35 cellular contexts compared by ENCODE assay signal in genomic region chr10:98012654-98013053, GRCh38. TPM values are rescaled to one million over a fixed set of nuclear protein-coding genes. Genes with fewer than 3 reads are reported as not detected.
"Had no signal": no experiment of that assay in that cellular context is flagged by ENCODE, and none has a peak within 500 bp of the region (broad histone marks: within the 10 kb centered on the region; RNA-seq: fewer than 3 reads in every experiment).

No MANE protein-coding gene starts in this region.

- H3K27me3 ChIP-seq: ascending aorta, breast epithelium, dorsolateral prefrontal cortex had no signal

- ATAC-seq: activated CD4-positive, alpha-beta T cell treated with anti-CD3 and anti-CD28 coated beads for 36 hours; activated CD8-positive, alpha-beta memory T cell treated with anti-CD3 and anti-CD28 coated beads, Interleukin-2, amount 10 ng/mL, durations not matched to agents 7 days and 5 days; activated CD8-positive, alpha-beta T cell treated with anti-CD3 and anti-CD28 coated beads, Interleukin-2, amount 10 ng/mL, durations not matched to agents 7 days and 5 days; gastroesophageal sphincter; heart right ventricle had no signal

- H3K36me3 ChIP-seq: ascending aorta, breast epithelium, cardiac muscle cell, esophagus muscularis mucosa, gastroesophageal sphincter, heart right ventricle had no signal

- H3K4me1 ChIP-seq: ascending aorta, breast epithelium, esophagus muscularis mucosa, gastroesophageal sphincter, heart right ventricle had no signal

- H3K27ac Mint-ChIP-seq: activated CD4-positive, alpha-beta memory T cell treated with anti-CD3 and anti-CD28 coated beads for 36 hours; activated CD4-positive, alpha-beta T cell treated with anti-CD3 and anti-CD28 coated beads for 36 hours; activated CD4-positive, alpha-beta T cell treated with anti-CD3 and anti-CD28 coated beads, Interleukin-2, amount 10 ng/mL, durations not matched to agents 24 days and 14 days; activated CD8-positive, alpha-beta memory T cell treated with anti-CD3 and anti-CD28 coated beads, Interleukin-2, amount 10 ng/mL, durations not matched to agents 7 days and 5 days; activated CD8-positive, alpha-beta T cell treated with anti-CD3 and anti-CD28 coated beads, Interleukin-2, amount 10 ng/mL, durations not matched to agents 7 days and 5 days; activated naive CD4-positive, alpha-beta T cell treated with anti-CD3 and anti-CD28 coated beads for 36 hours; activated naive CD4-positive, alpha-beta T cell treated with anti-CD3 and anti-CD28 coated beads, Interleukin-2, amount 50 U/mL, for 24 hours; activated naive CD8-positive, alpha-beta T cell treated with anti-CD3 and anti-CD28 coated beads, Interleukin-2, amount 10 ng/mL, durations not matched to agents 7 days and 5 days; activated T-helper 1 cell treated with anti-CD3 and anti-CD28 coated beads, Interleukin-12 subunit alpha, Interleukin-12 subunit beta, Interleukin-2, Interleukin-4 antibody, amounts not matched to agents 30 ng/mL and 10 ng/mL and 1 ng/mL, durations not matched to agents 14 hours and 24 hours and 36 hours; activated T-helper 2 cell treated with anti-CD3 and anti-CD28 coated beads, Interferon-gamma antibody, Interleukin-2, Interleukin-4, amounts not matched to agents 10 μg/mL and 5 μg/mL and 100 μg/mL, durations not matched to agents 14 hours and 24 hours and 36 hours; brain; dendritic cell treated with granulocyte-macrophage colony-stimulating factor and Interleukin-4, amounts not matched to agents 40 ng/mL and 50 ng/mL, for 4 days; endodermal cell had no signal

- DNase-seq: activated CD4-positive, alpha-beta memory T cell treated with anti-CD3 and anti-CD28 coated beads for 36 hours; activated CD4-positive, alpha-beta T cell treated with anti-CD3 and anti-CD28 coated beads for 36 hours; activated CD4-positive, alpha-beta T cell treated with anti-CD3 and anti-CD28 coated beads, Interleukin-2, amount 10 ng/mL, durations not matched to agents 24 days and 14 days; activated CD4-positive, CD25-positive, alpha-beta regulatory T cell; activated CD4-positive, CD25-positive, alpha-beta regulatory T cell treated with anti-CD3 and anti-CD28 coated beads, Interleukin-2, amount 50 U/mL, for 72 hours; activated CD8-positive, alpha-beta memory T cell treated with anti-CD3 and anti-CD28 coated beads, Interleukin-2, amount 10 ng/mL, durations not matched to agents 7 days and 5 days; activated CD8-positive, alpha-beta memory T cell treated with anti-CD3 and anti-CD28 coated beads, Interleukin-2, amount 50 U/mL, for 4 hours; activated CD8-positive, alpha-beta T cell treated with anti-CD3 and anti-CD28 coated beads, Interleukin-2, amount 10 ng/mL, durations not matched to agents 7 days and 5 days; activated effector memory CD4-positive, alpha-beta T cell treated with anti-CD3 and anti-CD28 coated beads, Interleukin-2, amount 50 U/mL, for 16 hours; activated naive CD4-positive, alpha-beta T cell treated with anti-CD3 and anti-CD28 coated beads for 36 hours; activated naive CD8-positive, alpha-beta T cell treated with anti-CD3 and anti-CD28 coated beads, Interleukin-2, amount 10 ng/mL, durations not matched to agents 7 days and 5 days; activated T-cell treated with anti-CD3 and anti-CD28 coated beads, Interleukin-2, amount 50 U/mL, for 1 hour; activated T-cell treated with anti-CD3 and anti-CD28 coated beads, Interleukin-2, amount 50 U/mL, for 48 hours; dorsolateral prefrontal cortex; effector memory CD4-positive, alpha-beta T cell; foreskin melanocyte; heart right ventricle; T-helper 2 cell had no signal

- H3K36me3 Mint-ChIP-seq: activated CD4-positive, alpha-beta memory T cell treated with anti-CD3 and anti-CD28 coated beads for 36 hours; activated CD8-positive, alpha-beta memory T cell treated with anti-CD3 and anti-CD28 coated beads, Interleukin-2, amount 10 ng/mL, durations not matched to agents 7 days and 5 days; activated naive CD4-positive, alpha-beta T cell treated with anti-CD3 and anti-CD28 coated beads, Interleukin-2, amount 50 U/mL, for 24 hours; activated naive CD8-positive, alpha-beta T cell treated with anti-CD3 and anti-CD28 coated beads, Interleukin-2, amount 10 ng/mL, durations not matched to agents 7 days and 5 days; brain had no signal

- H3K4me3 ChIP-seq: ascending aorta, breast epithelium, cardiac muscle cell, coronary artery, dorsolateral prefrontal cortex, esophagus muscularis mucosa, gastroesophageal sphincter, heart right ventricle had no signal

- H3K9me3 Mint-ChIP-seq: activated CD4-positive, alpha-beta memory T cell treated with anti-CD3 and anti-CD28 coated beads for 36 hours; activated CD4-positive, alpha-beta T cell treated with anti-CD3 and anti-CD28 coated beads, Interleukin-2, amount 10 ng/mL, durations not matched to agents 24 days and 14 days; activated naive CD4-positive, alpha-beta T cell treated with anti-CD3 and anti-CD28 coated beads for 36 hours; activated naive CD4-positive, alpha-beta T cell treated with anti-CD3 and anti-CD28 coated beads, Interleukin-2, amount 50 U/mL, for 24 hours; activated naive CD8-positive, alpha-beta T cell treated with anti-CD3 and anti-CD28 coated beads, Interleukin-2, amount 10 ng/mL, durations not matched to agents 7 days and 5 days; activated T-helper 1 cell treated with anti-CD3 and anti-CD28 coated beads, Interleukin-12 subunit alpha, Interleukin-12 subunit beta, Interleukin-2, Interleukin-4 antibody, amounts not matched to agents 30 ng/mL and 10 ng/mL and 1 ng/mL, durations not matched to agents 14 hours and 24 hours and 36 hours; activated T-helper 2 cell treated with anti-CD3 and anti-CD28 coated beads, Interferon-gamma antibody, Interleukin-2, Interleukin-4, amounts not matched to agents 10 μg/mL and 5 μg/mL and 100 μg/mL, durations not matched to agents 14 hours and 24 hours and 36 hours; brain; central memory CD8-positive, alpha-beta T cell; dendritic cell treated with granulocyte-macrophage colony-stimulating factor and Interleukin-4, amounts not matched to agents 40 ng/mL and 50 ng/mL, for 4 days; endodermal cell had no signal

- H3K27ac ChIP-seq: ascending aorta, breast epithelium, cardiac muscle cell, coronary artery, dorsolateral prefrontal cortex, esophagus muscularis mucosa, gastroesophageal sphincter, heart right ventricle had no signal

- H3K9me3 ChIP-seq: ascending aorta, breast epithelium, esophagus muscularis mucosa, gastroesophageal sphincter, heart right ventricle had no signal

RNA-seq across cellular contexts. Expression of gene CRTAC1, which starts 17.8 kb away (rescaled TPM):
- total RNA-seq: activated CD4-positive, alpha-beta memory T cell treated with anti-CD3 and anti-CD28 coated beads for 36 hours; activated CD4-positive, alpha-beta T cell treated with anti-CD3 and anti-CD28 coated beads for 36 hours; activated CD4-positive, alpha-beta T cell treated with anti-CD3 and anti-CD28 coated beads, Interleukin-2, amount 10 ng/mL, durations not matched to agents 24 days and 14 days; activated CD8-positive, alpha-beta memory T cell treated with anti-CD3 and anti-CD28 coated beads for 36 hours; activated CD8-positive, alpha-beta memory T cell treated with anti-CD3 and anti-CD28 coated beads, Interleukin-2, amount 10 ng/mL, durations not matched to agents 7 days and 5 days; activated CD8-positive, alpha-beta T cell treated with anti-CD3 and anti-CD28 coated beads, Interleukin-2, amount 10 ng/mL, durations not matched to agents 7 days and 5 days; activated naive CD4-positive, alpha-beta T cell treated with anti-CD3 and anti-CD28 coated beads for 36 hours; activated naive CD8-positive, alpha-beta T cell treated with anti-CD3 and anti-CD28 coated beads, Interleukin-2, amount 10 ng/mL, durations not matched to agents 7 days and 5 days; activated T-helper 1 cell treated with anti-CD3 and anti-CD28 coated beads, Interleukin-12 subunit alpha, Interleukin-12 subunit beta, Interleukin-2, Interleukin-4 antibody, amounts not matched to agents 30 ng/mL and 10 ng/mL and 1 ng/mL, durations not matched to agents 14 hours and 24 hours and 36 hours; activated T-helper 2 cell treated with anti-CD3 and anti-CD28 coated beads, Interferon-gamma antibody, Interleukin-2, Interleukin-4, amounts not matched to agents 10 μg/mL and 5 μg/mL and 100 μg/mL, durations not matched to agents 14 hours and 24 hours and 36 hours; fibroblast of lung; fibroblast of villous mesenchyme; T-helper 1 cell treated with Interleukin-12 subunit alpha and Interleukin-12 subunit beta and Interleukin-4 antibody, amounts not matched to agents 30 ng/mL and 1 ng/mL, for 36 hours had no signal
